In the genomic region with DNA sequence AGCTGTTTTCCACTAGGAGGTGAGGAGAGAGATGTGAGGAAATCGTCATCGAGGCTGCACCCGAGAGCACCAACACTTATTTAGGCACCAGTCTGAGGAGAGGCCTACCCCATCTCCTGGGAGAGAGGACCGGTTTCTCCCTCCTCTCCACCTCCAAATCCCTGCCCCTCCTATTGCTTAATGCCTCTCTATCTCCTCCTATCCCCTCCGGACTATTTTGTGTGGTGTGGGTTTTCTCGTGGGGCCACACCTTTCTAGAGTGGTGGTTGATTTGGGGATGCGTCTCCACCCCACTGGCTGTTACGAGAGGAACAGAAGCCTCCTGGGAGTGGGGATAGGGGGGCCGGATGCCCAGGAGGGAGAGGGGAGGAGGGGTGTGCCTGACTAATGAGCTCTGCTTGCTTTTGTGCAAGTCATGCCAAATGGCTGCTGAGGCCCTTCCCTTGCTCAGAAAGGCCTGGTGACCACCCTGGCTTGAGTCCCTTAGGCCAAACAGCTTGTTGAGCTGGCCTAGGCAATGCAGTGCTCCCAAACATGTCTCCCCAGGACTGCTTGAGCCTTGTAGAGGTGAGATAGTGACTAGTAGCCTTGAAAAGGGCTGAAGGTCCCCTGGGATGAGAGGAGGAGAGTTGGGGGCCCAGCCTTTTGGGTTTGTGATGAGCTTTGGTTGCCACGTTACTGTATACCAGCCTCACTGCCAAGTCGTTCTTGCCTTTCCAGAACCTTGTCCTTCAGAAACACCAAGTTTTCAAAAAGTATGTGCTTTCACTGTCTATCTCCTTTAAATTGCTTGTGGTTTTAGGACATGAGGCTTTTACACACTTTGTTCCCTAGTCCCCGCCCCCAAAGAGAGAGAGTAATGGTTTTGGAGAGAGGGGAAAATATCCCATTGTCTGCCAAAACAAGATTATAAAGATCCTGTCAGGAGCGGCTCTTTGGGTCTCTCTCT, we compare ENCODE assay signal across 8 cellular contexts. TPM values are rescaled to one million over a fixed set of nuclear protein-coding genes. Genes with fewer than 3 reads are reported as not detected.
DNase-seq lines count a peak whose midpoint lies in the region; ATAC-seq, FAIRE-seq and TF ChIP-seq lines count a peak whose summit lies in the region.

No MANE protein-coding gene starts in this region.

- intact Hi-C loops in Right ventricle myocardium superior (cut with DNase I), result loop anchor here (5.0 kb wide), 1 partner anchor 39 kb away; no protein-coding TSS in a partner anchor

- peak overlapping the region; percentile 96 for H3K27ac ChIP-seq in SK-N-MC

- no peaks in the 10 kb centered on the region for H3K27me3 Mint-ChIP-seq in activated naive CD8-positive, alpha-beta T cell treated with anti-CD3 and anti-CD28 coated beads for 36 hours

- peak overlapping the region; percentile 85 for H3K9ac ChIP-seq in SK-N-MC (ENCODE audit: insufficient read length)

- peaks cover 27% of the 10 kb centered on the region for H3K4me1 Mint-ChIP-seq in activated naive CD8-positive, alpha-beta T cell treated with anti-CD3 and anti-CD28 coated beads for 36 hours

- DNase-seq in GM12892 (ENCODE audit: insufficient read length), result no peak
- peak; percentile 20 for DNase-seq in SK-N-MC (ENCODE audit: low read depth, low spot score)
- peak; percentile 53 for DNase-seq in activated naive CD8-positive, alpha-beta T cell treated with anti-CD3 and anti-CD28 coated beads for 36 hours
- DNase-seq in Right ventricle myocardium superior, result peak; percentile 68
- peak; percentile 55 for DNase-seq in pons (ENCODE audit: low spot score)
- DNase-seq in NCI-H1092 (lab: John Stamatoyannopoulos, UW), result no peak

- peak; percentile 65 for FAIRE-seq in GM12892 (lab: Jason Lieb, UNC)

- peak overlapping the region; percentile 91 for H3K27ac Mint-ChIP-seq in activated naive CD8-positive, alpha-beta T cell treated with anti-CD3 and anti-CD28 coated beads for 36 hours

- peaks cover 52% of the 10 kb centered on the region for H3K36me3 Mint-ChIP-seq in activated naive CD8-positive, alpha-beta T cell treated with anti-CD3 and anti-CD28 coated beads for 36 hours

- no peaks in the 10 kb centered on the region for H3K9me3 Mint-ChIP-seq in activated naive CD8-positive, alpha-beta T cell treated with anti-CD3 and anti-CD28 coated beads for 36 hours

- H3K4me3 Mint-ChIP-seq in activated naive CD8-positive, alpha-beta T cell treated with anti-CD3 and anti-CD28 coated beads for 36 hours, result peak overlapping the region; percentile 93

- no peaks in the 10 kb centered on the region for H3K9me3 ChIP-seq in SK-N-MC (ENCODE audit: low read depth, low read length)

- ATAC-seq in HG03442 (IDR thresholded peaks at IDR 0.05; ENCODE audit: unreplicated experiment) (peak; percentile 28), Right ventricle myocardium superior (ENCODE audit: poor library complexity) (peak; percentile 79), HG03025 (IDR thresholded peaks at IDR 0.05; ENCODE audit: low FRiP score, unreplicated experiment) (no peak)

- peak overlapping the region; percentile 77 for H3K4me3 ChIP-seq in SK-N-MC

- H3K36me3 ChIP-seq in SK-N-MC (ENCODE audit: insufficient read depth, low read length), result no peaks in the 10 kb centered on the region; the same call in 1 of the 2 replicates

- peak; percentile 46; the same call in 1 of the 2 replicates for TF ChIP-seq POLR2A in GM12892 (IDR thresholded peaks at IDR 0.05; ENCODE audit: low read depth, low read length)

RNA-seq across cellular contexts. Expression of a gene that starts 1.2 kb away (rescaled TPM):
- polyA plus RNA-seq in GM12892 (2012; ENCODE audit: missing spikeins), result 227 TPM
- total RNA-seq in activated naive CD8-positive, alpha-beta T cell treated with anti-CD3 and anti-CD28 coated beads for 36 hours, result 100 to 1,000 TPM; 433 to 443 TPM
- 97.6 TPM for total RNA-seq in Right ventricle myocardium superior

Comparison
In these comparisons a context has a peak if more than half of its experiments do, and no peak if none do; other contexts are left out.
1. DNase-seq: peak in SK-N-MC (single experiment), activated naive CD8-positive, alpha-beta T cell treated with anti-CD3 and anti-CD28 coated beads for 36 hours (single experiment), Right ventricle myocardium superior (single experiment) and pons (single experiment); none in GM12892 (single experiment) and NCI-H1092 (single experiment).